In genomic region chr22:27867958-27868737, GRCh38 we compare ENCODE assay signal across 10 cellular contexts. TPM values are rescaled to one million over a fixed set of nuclear protein-coding genes. Genes with fewer than 3 reads are reported as not detected.
A peak's percentile ranks its signal among the peaks of the same experiment; 100 is the strongest.
DNase-seq lines count a peak whose midpoint lies in the region; ATAC-seq and TF ChIP-seq lines count a peak whose summit lies in the region.
"Had no signal": no experiment of that assay in that cellular context is flagged by ENCODE, and none has a peak within 500 bp of the region (broad histone marks: within the 10 kb centered on the region; RNA-seq: fewer than 3 reads in every experiment).

No MANE protein-coding gene starts in this region.

- H3K9me3 Mint-ChIP-seq in activated naive CD4-positive, alpha-beta T cell treated with anti-CD3 and anti-CD28 coated beads for 36 hours, result no peaks in the 10 kb centered on the region
- no peaks in the 10 kb centered on the region for H3K9me3 Mint-ChIP-seq in central memory CD8-positive, alpha-beta T cell
- H3K9me3 Mint-ChIP-seq in CD4-positive, alpha-beta memory T cell, result no peaks in the 10 kb centered on the region

- H3K18ac ChIP-seq in mesendoderm (ENCODE audit: low read length), result peak overlapping the region; percentile 18

- no peak overlapping the region for H2BK120ac ChIP-seq in mesendoderm (ENCODE audit: low read depth, low read length)

- TF ChIP-seq POLR2A in tibial nerve (IDR thresholded peaks at IDR 0.05), result no peak

- H3K4me1 ChIP-seq in mesendoderm (ENCODE audit: control insufficient read depth, low read depth, low read length) (peaks cover 12% of the 10 kb centered on the region), tibial nerve (peaks cover 0 to 62% (median 31%) of the 10 kb centered on the region in 4 donors)
- H3K4me1 ChIP-seq in CD4-positive, alpha-beta memory T cell (ENCODE audit: insufficient read depth, low read length), result no peaks in the 10 kb centered on the region

- H3K79me2 ChIP-seq in mesendoderm (ENCODE audit: control insufficient read depth, insufficient read depth, low read length), result no peaks in the 10 kb centered on the region

- POLR2A ChIA-PET in CD4-positive, alpha-beta memory T cell (lab: Charles Lee; ENCODE audit: partially characterized antibody), result no interaction called here

- H3K4me3 Mint-ChIP-seq in activated naive CD4-positive, alpha-beta T cell treated with anti-CD3 and anti-CD28 coated beads for 36 hours, result no peak overlapping the region
- H3K4me3 Mint-ChIP-seq in central memory CD8-positive, alpha-beta T cell, result no peak overlapping the region
- H3K4me3 Mint-ChIP-seq in CD4-positive, alpha-beta memory T cell, result no peak overlapping the region

- H3K4ac ChIP-seq in mesendoderm (ENCODE audit: low read depth, low read length), result no peak overlapping the region

- no peaks in the 10 kb centered on the region for H3K9me3 ChIP-seq in tibial nerve
- H3K9me3 ChIP-seq in CD4-positive, alpha-beta memory T cell (ENCODE audit: control insufficient read depth in 1 of 2, low read length in 2 of 2), result no peaks in the 10 kb centered on the region

- intact Hi-C loops in activated naive CD4-positive, alpha-beta T cell treated with anti-CD3 and anti-CD28 coated beads for 36 hours (cut with micrococcal nuclease), result no loop called here
- intact Hi-C loops in posterior vena cava (cut with DNase I), result no loop called here
- intact Hi-C loops in CD4-positive, alpha-beta memory T cell (cut with micrococcal nuclease), result no loop called here

- H3K4me3 ChIP-seq in mesendoderm (ENCODE audit: low read length) (no peak overlapping the region), tibial nerve (no peak overlapping the region)
- no peak overlapping the region for H3K4me3 ChIP-seq in CD4-positive, alpha-beta memory T cell (ENCODE audit: low read length in 2 of 2)

- WGBS in mesendoderm (ENCODE audit: extremely low coverage, insufficient coverage, low lambda C conversion rate), result no CpG with 5 or more reads among the region's 5 CpGs
- WGBS in tibial nerve, 2 donors, result 67 to 73% methylated on average over 5 of the region's 5 CpGs

- no peak for TF ChIP-seq CTCF in tibial nerve (IDR thresholded peaks at IDR 0.05)

- no peak overlapping the region for H3K56ac ChIP-seq in mesendoderm (ENCODE audit: low read length)

- CTCF ChIA-PET in activated naive CD4-positive, alpha-beta T cell treated with anti-CD3 and anti-CD28 coated beads for 36 hours (lab: Charles Lee), result interaction anchor here (0.6 to 2.0 kb wide), 4 partner anchors 8 to 18 kb away, joined by 3 to 7 read pairs (median 3); no protein-coding TSS in a partner anchor
- CTCF ChIA-PET in CD4-positive, alpha-beta memory T cell (lab: Charles Lee; ENCODE audit: partially characterized antibody), result interaction anchor here (1.8 kb wide), 1 partner anchor 13 kb away, joined by 4 read pairs; no protein-coding TSS in a partner anchor

- H3K4me2 ChIP-seq in mesendoderm (ENCODE audit: low read length), result no peak overlapping the region

- no peak for ATAC-seq in central memory CD8-positive, alpha-beta T cell (replicated peaks; ENCODE audit: extremely low read depth, poor library complexity, severe bottlenecking)

- H3K27me3 ChIP-seq in mesendoderm (ENCODE audit: insufficient read depth, low read length, poor library complexity), result no peaks in the 10 kb centered on the region
- H3K27me3 ChIP-seq in tibial nerve, result no peaks in the 10 kb centered on the region
- no peaks in the 10 kb centered on the region for H3K27me3 ChIP-seq in CD4-positive, alpha-beta memory T cell (ENCODE audit: insufficient read depth, low read length)

- no peaks in the 10 kb centered on the region for H3K79me1 ChIP-seq in mesendoderm (ENCODE audit: low read length)

- H2AK5ac ChIP-seq in mesendoderm (ENCODE audit: low read length), result no peak overlapping the region

- H4K5ac ChIP-seq in mesendoderm (ENCODE audit: low read length), result no peak overlapping the region

- H3K36me3 Mint-ChIP-seq in activated naive CD4-positive, alpha-beta T cell treated with anti-CD3 and anti-CD28 coated beads for 36 hours (ENCODE audit: low read depth), result peaks cover 38% of the 10 kb centered on the region
- peaks cover 29% of the 10 kb centered on the region for H3K36me3 Mint-ChIP-seq in central memory CD8-positive, alpha-beta T cell (ENCODE audit: insufficient read depth)
- H3K36me3 Mint-ChIP-seq in CD4-positive, alpha-beta memory T cell, result peaks cover 34 to 64% of the 10 kb centered on the region in 2 donors

- H3K27ac ChIP-seq in mesendoderm (ENCODE audit: low read depth, low read length), result no peak overlapping the region
- peak overlapping the region; percentile 68 to 92 (median 84) for H3K27ac ChIP-seq in tibial nerve
- no peak overlapping the region for H3K27ac ChIP-seq in CD4-positive, alpha-beta memory T cell (ENCODE audit: low read depth, low read length)

- H3K9ac ChIP-seq in mesendoderm (ENCODE audit: low read length), result no peak overlapping the region

- H3K27me3 Mint-ChIP-seq in activated naive CD4-positive, alpha-beta T cell treated with anti-CD3 and anti-CD28 coated beads for 36 hours (ENCODE audit: low read depth), result no peaks in the 10 kb centered on the region
- H3K27me3 Mint-ChIP-seq in central memory CD8-positive, alpha-beta T cell, result no peaks in the 10 kb centered on the region
- H3K27me3 Mint-ChIP-seq in CD4-positive, alpha-beta memory T cell, result no peaks in the 10 kb centered on the region

- H3K27ac Mint-ChIP-seq in activated naive CD4-positive, alpha-beta T cell treated with anti-CD3 and anti-CD28 coated beads for 36 hours, result peak overlapping the region; percentile 73
- peak overlapping the region; percentile 14 for H3K27ac Mint-ChIP-seq in central memory CD8-positive, alpha-beta T cell (ENCODE audit: low read depth)
- H3K27ac Mint-ChIP-seq in CD4-positive, alpha-beta memory T cell, result peak overlapping the region in 3 of 7 donors; percentile 18 to 43 (median 40)

- H2BK15ac ChIP-seq in mesendoderm (replicated peaks; ENCODE audit: low read depth), result no peak overlapping the region

- DNase-seq in activated naive CD4-positive, alpha-beta T cell treated with anti-CD3 and anti-CD28 coated beads for 36 hours, result no peak
- DNase-seq in activated naive CD4-positive, alpha-beta T cell treated with Interleukin-2 at 50 U/mL for 16 hours, result no peak
- no peak for DNase-seq in central memory CD8-positive, alpha-beta T cell (ENCODE audit: low spot score in 2 of 2)
- no peak for DNase-seq in mesendoderm
- no peak for DNase-seq in tibial nerve (ENCODE audit: low spot score in 2 of 2)
- no peak for DNase-seq in HCEC 1CT
- no peak for DNase-seq in posterior vena cava (ENCODE audit: low spot score)
- no peak for DNase-seq in CD4-positive, alpha-beta memory T cell
- DNase-seq: NCI-H526; stimulated activated CD4-positive, alpha-beta T cell treated with anti-CD3 and anti-CD28 coated beads, Interleukin-4, amount 100 ng/mL, for 4 hours had no signal

- no peaks in the 10 kb centered on the region for H3K36me3 ChIP-seq in mesendoderm (ENCODE audit: control insufficient read depth, insufficient read depth, low read length)
- peaks cover 0 to 30% (median 0%) of the 10 kb centered on the region in 3 donors for H3K36me3 ChIP-seq in tibial nerve
- H3K36me3 ChIP-seq in CD4-positive, alpha-beta memory T cell (ENCODE audit: insufficient read depth, low read length), result peaks cover 4% of the 10 kb centered on the region

- H3K4me1 Mint-ChIP-seq in activated naive CD4-positive, alpha-beta T cell treated with anti-CD3 and anti-CD28 coated beads for 36 hours (ENCODE audit: low read depth), result peaks cover 42% of the 10 kb centered on the region
- H3K4me1 Mint-ChIP-seq in central memory CD8-positive, alpha-beta T cell, result peaks cover 33% of the 10 kb centered on the region
- peaks cover 23 to 50% (median 32%) of the 10 kb centered on the region in 4 donors for H3K4me1 Mint-ChIP-seq in CD4-positive, alpha-beta memory T cell

- H2BK5ac ChIP-seq in mesendoderm (ENCODE audit: low read length), result no peak overlapping the region

- H4K8ac ChIP-seq in mesendoderm (ENCODE audit: low read depth, low read length), result no peak overlapping the region

- H3K23ac ChIP-seq in mesendoderm (ENCODE audit: low read length), result no peak overlapping the region

- TF ChIP-seq EP300 in tibial nerve (IDR thresholded peaks at IDR 0.05), result no peak

RNA-seq across cellular contexts. Expression of gene PITPNB, which starts 50.9 kb away (rescaled TPM):
- 10 to 100 TPM; 76.4 to 78.7 TPM for total RNA-seq in activated naive CD4-positive, alpha-beta T cell treated with anti-CD3 and anti-CD28 coated beads for 36 hours
- polyA plus RNA-seq in mesendoderm (2013, experiment 1 of 2), result 73.5 TPM
- 74.5 TPM for polyA plus RNA-seq in mesendoderm (2013, experiment 2 of 2)
- 10 to 100 TPM; 37.5 to 53.7 (median 40.2) TPM for total RNA-seq in tibial nerve
- total RNA-seq in posterior vena cava, result 100 to 1,000 TPM in 1 of 2 donors, 10 to 100 TPM in 1; 96.2 to 139 TPM
- 10 to 100 TPM; 72.5 to 76.4 TPM for total RNA-seq in CD4-positive, alpha-beta memory T cell
- 10 to 100 TPM; 68.8 to 88.4 TPM for polyA plus RNA-seq in CD4-positive, alpha-beta memory T cell

Comparison
In these comparisons a context has a peak if more than half of its experiments do, and no peak if none do; other contexts are left out.
1. H3K27ac ChIP-seq: peak in tibial nerve (4 of 4); none in mesendoderm (single experiment) and CD4-positive, alpha-beta memory T cell (single experiment).